8 cellular contexts compared by ENCODE assay signal in the genomic region with DNA sequence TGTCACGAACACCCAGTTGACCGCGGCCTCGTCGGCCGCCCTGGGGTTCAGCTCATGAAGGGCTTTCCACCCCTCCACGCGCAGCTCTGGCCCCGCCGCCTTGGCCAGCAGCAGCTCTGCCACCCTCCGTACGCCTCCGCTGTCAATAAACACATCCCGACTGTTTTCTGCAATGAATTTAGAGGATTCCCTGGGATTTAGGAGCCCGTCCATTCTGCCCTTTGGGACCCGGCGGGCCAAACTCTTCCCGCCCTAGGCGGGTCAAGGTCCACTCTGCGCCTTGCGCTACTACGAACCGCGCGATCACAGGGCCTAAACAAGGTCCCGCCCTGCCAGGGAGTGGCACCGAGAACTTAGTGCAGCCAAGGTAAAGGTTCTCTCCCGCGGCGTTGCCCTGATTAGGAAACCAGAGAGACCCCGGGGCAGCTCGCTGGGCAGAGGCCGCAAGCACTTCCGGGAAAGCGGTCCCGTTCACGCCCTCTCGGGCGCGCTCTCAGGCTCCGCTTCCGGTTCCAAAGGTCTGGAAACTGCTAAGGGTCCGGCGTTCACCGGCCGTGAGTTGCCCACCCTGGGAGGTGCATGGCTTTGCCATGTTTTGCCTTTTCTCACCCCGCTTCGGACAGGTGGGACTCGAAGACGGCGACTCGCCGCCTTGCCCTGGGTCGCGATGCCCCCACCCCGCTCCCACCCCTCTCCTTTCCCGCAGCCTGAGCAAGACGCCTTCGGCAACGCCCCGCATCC. TPM values are rescaled to one million over a fixed set of nuclear protein-coding genes. Genes with fewer than 3 reads are reported as not detected.
DNase-seq lines count a peak whose midpoint lies in the region; ATAC-seq and TF ChIP-seq lines count a peak whose summit lies in the region.

No MANE protein-coding gene starts in this region.

- peaks cover 5% of the 10 kb centered on the region for H3K79me1 ChIP-seq in trophoblast cell (ENCODE audit: low read length)

- H4K12ac ChIP-seq in trophoblast cell (ENCODE audit: low read depth, low read length) = peak overlapping the region; percentile 80

- H3K9me3 ChIP-seq in CD8-positive, alpha-beta T cell (ENCODE audit: low read length) = no peaks in the 10 kb centered on the region
- no peaks in the 10 kb centered on the region for H3K9me3 ChIP-seq in Peyer's patch
- peaks cover 1% of the 10 kb centered on the region for H3K9me3 ChIP-seq in trophoblast cell (ENCODE audit: insufficient read depth, low read depth, low read length)
- H3K9me3 ChIP-seq in aorta (ENCODE audit: control insufficient read depth, low read length) = no peaks in the 10 kb centered on the region

- TF ChIP-seq CTCF in CD8-positive, alpha-beta T cell (IDR thresholded peaks at IDR 0.05) = no peak
- no peak for TF ChIP-seq CTCF in Peyer's patch (IDR thresholded peaks at IDR 0.05)

- no peaks in the 10 kb centered on the region for H3K27me3 Mint-ChIP-seq in CD8-positive, alpha-beta T cell (ENCODE audit: low read depth)
- H3K27me3 Mint-ChIP-seq in activated naive CD4-positive, alpha-beta T cell treated with anti-CD3 and anti-CD28 coated beads for 36 hours (ENCODE audit: low read depth) = no peaks in the 10 kb centered on the region

- H3K9me3 Mint-ChIP-seq in CD8-positive, alpha-beta T cell = no peaks in the 10 kb centered on the region
- H3K9me3 Mint-ChIP-seq in activated naive CD4-positive, alpha-beta T cell treated with anti-CD3 and anti-CD28 coated beads for 36 hours = no peaks in the 10 kb centered on the region

- peaks cover 21% of the 10 kb centered on the region for H3K4me1 Mint-ChIP-seq in CD8-positive, alpha-beta T cell (ENCODE audit: low read depth)
- H3K4me1 Mint-ChIP-seq in activated naive CD4-positive, alpha-beta T cell treated with anti-CD3 and anti-CD28 coated beads for 36 hours (ENCODE audit: low read depth) = peaks cover 15% of the 10 kb centered on the region

- no peak overlapping the region for H2BK120ac ChIP-seq in trophoblast cell (ENCODE audit: insufficient read depth, low read length, poor library complexity)

- peak overlapping the region; percentile 90 for H3K4me3 ChIP-seq in CD8-positive, alpha-beta T cell (ENCODE audit: low read depth, low read length)
- peak overlapping the region; percentile 56 to 67 (median 63) for H3K4me3 ChIP-seq in Peyer's patch
- H3K4me3 ChIP-seq in trophoblast cell (ENCODE audit: low read depth, low read length) = peak overlapping the region; percentile 43
- peak overlapping the region; percentile 36 to 43 for H3K4me3 ChIP-seq in aorta (ENCODE audit: low read length in 2 of 2)

- CTCF ChIA-PET in CD8-positive, alpha-beta T cell (lab: Charles Lee) = interaction anchor here (1.0 to 1.4 kb wide), 3 partner anchors 17 to 216 kb away, joined by 3 to 4 read pairs (median 3); no protein-coding TSS in a partner anchor
- CTCF ChIA-PET in activated naive CD4-positive, alpha-beta T cell treated with anti-CD3 and anti-CD28 coated beads for 36 hours (lab: Charles Lee) = no interaction called here

- no CpG with 5 or more reads among the region's 61 CpGs for WGBS in trophoblast cell (ENCODE audit: extremely low coverage, insufficient coverage, insufficient read length)
- 1 to 4% methylated on average over 61 of the region's 61 CpGs for WGBS in aorta, 2 donors

- ATAC-seq in CD8-positive, alpha-beta T cell = peak; percentile 78
- ATAC-seq in GM19328 (IDR thresholded peaks at IDR 0.05; ENCODE audit: unreplicated experiment) (peak; percentile 82), HG03460 (IDR thresholded peaks at IDR 0.05; ENCODE audit: unreplicated experiment) (peak; percentile 83), Right ventricle myocardium superior (ENCODE audit: poor library complexity) (peak; percentile 96), aorta (ENCODE audit: low FRiP score) (peak; percentile 95)

- H4K8ac ChIP-seq in trophoblast cell (ENCODE audit: low read depth, low read length) = peak overlapping the region; percentile 89

- H3K9ac ChIP-seq in trophoblast cell (ENCODE audit: low read length) = no peak overlapping the region

- no peak overlapping the region for H2BK5ac ChIP-seq in trophoblast cell (ENCODE audit: low read depth, low read length, poor library complexity)

- no peak overlapping the region for H3K4ac ChIP-seq in trophoblast cell (ENCODE audit: low read depth, low read length)

- H3K27ac ChIP-seq in CD8-positive, alpha-beta T cell (ENCODE audit: low read depth, low read length) = peak overlapping the region; percentile 64
- H3K27ac ChIP-seq in Peyer's patch (peak overlapping the region; percentile 77 to 92 (median 88)), trophoblast cell (ENCODE audit: low read depth, low read length) (no peak overlapping the region), aorta (ENCODE audit: low read depth in 1 of 2, low read length in 2 of 2) (peak overlapping the region; percentile 34 to 65)

- H4K91ac ChIP-seq in trophoblast cell (ENCODE audit: low read depth, low read length) = peak overlapping the region; percentile 61

- H3K14ac ChIP-seq in trophoblast cell (ENCODE audit: low read length) = peak overlapping the region; percentile 77

- H3K4me1 ChIP-seq in CD8-positive, alpha-beta T cell (ENCODE audit: insufficient read depth, low read length) = peaks cover 8% of the 10 kb centered on the region
- H3K4me1 ChIP-seq in Peyer's patch = peaks cover 0 to 10% (median 0%) of the 10 kb centered on the region in 4 donors
- peaks cover 0 to 4% of the 10 kb centered on the region in 2 experiments for H3K4me1 ChIP-seq in trophoblast cell (ENCODE audit: control insufficient read depth in 1 of 2, insufficient read depth in 2 of 2, low read length in 2 of 2)
- no peaks in the 10 kb centered on the region for H3K4me1 ChIP-seq in aorta (ENCODE audit: control insufficient read depth in 1 of 2, insufficient read depth in 2 of 2, low read length in 2 of 2)

- no peak overlapping the region for H2BK12ac ChIP-seq in trophoblast cell (ENCODE audit: low read length)

- no peaks in the 10 kb centered on the region for H3K79me2 ChIP-seq in trophoblast cell (ENCODE audit: control insufficient read depth, insufficient read depth, low read length, poor library complexity)

- POLR2A ChIA-PET in CD8-positive, alpha-beta T cell (lab: Charles Lee) = interaction anchor here (0.6 to 2.5 kb wide), 4 partner anchors 11 to 343 kb away, joined by 4 to 19 read pairs (median 4); a partner anchor contains a TSS

- TF ChIP-seq POLR2A in Peyer's patch (IDR thresholded peaks at IDR 0.05) = peak; percentile 48 to 77

- no peak overlapping the region for H3K23ac ChIP-seq in trophoblast cell (ENCODE audit: low read length)

- H3K27me3 ChIP-seq in CD8-positive, alpha-beta T cell (ENCODE audit: insufficient read depth, low read length) = no peaks in the 10 kb centered on the region
- H3K27me3 ChIP-seq in Peyer's patch (no peaks in the 10 kb centered on the region), trophoblast cell (ENCODE audit: insufficient read depth, low read length) (no peaks in the 10 kb centered on the region), aorta (ENCODE audit: control insufficient read depth in 1 of 2, insufficient read depth in 2 of 2, low read length in 1 of 2) (no peaks in the 10 kb centered on the region)

- peak overlapping the region; percentile 26 for H3K4me2 ChIP-seq in trophoblast cell (ENCODE audit: low read length)

- peak overlapping the region; percentile 95 for H3K4me3 Mint-ChIP-seq in CD8-positive, alpha-beta T cell
- H3K4me3 Mint-ChIP-seq in activated naive CD4-positive, alpha-beta T cell treated with anti-CD3 and anti-CD28 coated beads for 36 hours = peak overlapping the region; percentile 97

- peaks cover 8% of the 10 kb centered on the region for H3K36me3 Mint-ChIP-seq in CD8-positive, alpha-beta T cell
- peaks cover 17% of the 10 kb centered on the region for H3K36me3 Mint-ChIP-seq in activated naive CD4-positive, alpha-beta T cell treated with anti-CD3 and anti-CD28 coated beads for 36 hours (ENCODE audit: low read depth)

- DNase-seq in CD8-positive, alpha-beta T cell = peak in 6 of 7 experiments; percentile 38 to 79 (median 58)
- DNase-seq in Peyer's patch = peak; percentile 66 to 95 (median 94)
- peak; percentile 75 for DNase-seq in activated naive CD4-positive, alpha-beta T cell treated with anti-CD3 and anti-CD28 coated beads for 36 hours
- DNase-seq in Right ventricle myocardium superior = peak; percentile 89
- peak; percentile 85 to 89 for DNase-seq in trophoblast cell
- DNase-seq in aorta = peak; percentile 90 to 93

- no peaks in the 10 kb centered on the region for H3K36me3 ChIP-seq in CD8-positive, alpha-beta T cell (ENCODE audit: insufficient read depth, low read length)
- peaks cover 0 to 19% (median 0%) of the 10 kb centered on the region in 3 donors for H3K36me3 ChIP-seq in Peyer's patch
- peaks cover 0 to 3% of the 10 kb centered on the region in 2 experiments for H3K36me3 ChIP-seq in trophoblast cell (ENCODE audit: control insufficient read depth in 1 of 2, insufficient read depth in 2 of 2, low read length in 2 of 2)
- no peaks in the 10 kb centered on the region for H3K36me3 ChIP-seq in aorta (ENCODE audit: control insufficient read depth in 1 of 2, insufficient read depth in 2 of 2, low read length in 1 of 2)

- H2AFZ ChIP-seq in trophoblast cell (ENCODE audit: insufficient read depth, low read length, poor library complexity) = peak overlapping the region; percentile 43

- H3K27ac Mint-ChIP-seq in CD8-positive, alpha-beta T cell = peak overlapping the region; percentile 86
- H3K27ac Mint-ChIP-seq in activated naive CD4-positive, alpha-beta T cell treated with anti-CD3 and anti-CD28 coated beads for 36 hours = peak overlapping the region; percentile 87

- H3K18ac ChIP-seq in trophoblast cell (ENCODE audit: low read length) = peak overlapping the region; percentile 61

- H2AK5ac ChIP-seq in trophoblast cell (ENCODE audit: low read length) = no peak overlapping the region

- intact Hi-C loops in CD8-positive, alpha-beta T cell (cut with DNase I, micrococcal nuclease) = loop anchor here (1.0 to 2.0 kb wide), 3 partner anchors 24 to 35 kb away; a partner anchor contains a TSS
- intact Hi-C loops in activated naive CD4-positive, alpha-beta T cell treated with anti-CD3 and anti-CD28 coated beads for 36 hours (cut with micrococcal nuclease) = loop anchor here (1.0 kb wide), 2 partner anchors 24 to 35 kb away; a partner anchor contains a TSS
- intact Hi-C loops in Right ventricle myocardium superior (cut with DNase I) (no loop called here), aorta (cut with DNase I) (loop anchor here in 1 of 2 donors (1.0 kb wide), 1 partner anchor 24 kb away; a partner anchor contains a TSS)

RNA-seq across cellular contexts. Expression of a gene that starts 23.6 kb away (rescaled TPM):
- total RNA-seq in CD8-positive, alpha-beta T cell = 100 to 1,000 TPM; 668 to 674 TPM
- 100 to 1,000 TPM; 310 to 396 (median 360) TPM for total RNA-seq in Peyer's patch
- total RNA-seq in activated naive CD4-positive, alpha-beta T cell treated with anti-CD3 and anti-CD28 coated beads for 36 hours = 100 to 1,000 TPM; 679 to 704 TPM
- 248 TPM for total RNA-seq in Right ventricle myocardium superior
- polyA plus RNA-seq in trophoblast cell (2013) = 450 and 455 TPM in 2 replicates
- total RNA-seq in aorta = 100 to 1,000 TPM; 369 to 394 TPM
- polyA plus RNA-seq in aorta = 100 to 1,000 TPM; 172 to 247 TPM

RNA-seq across cellular contexts. Expression of a gene that starts 24.1 kb away (rescaled TPM):
- total RNA-seq in CD8-positive, alpha-beta T cell = 1 to 10 TPM in 1 of 2 experiments, under 1 TPM in 1; 0.35 to 1.1 TPM
- total RNA-seq in Peyer's patch = 1 to 10 TPM; 8.2 to 9.1 (median 8.4) TPM
- total RNA-seq in activated naive CD4-positive, alpha-beta T cell treated with anti-CD3 and anti-CD28 coated beads for 36 hours = 10 to 100 TPM; 19.2 to 19.3 TPM
- total RNA-seq in Right ventricle myocardium superior = 7.6 TPM
- 9.1 and 9.3 TPM in 2 replicates for polyA plus RNA-seq in trophoblast cell (2013)
- total RNA-seq in aorta = 1 to 10 TPM; 2.9 to 3.4 TPM
- 1 to 10 TPM; 1.1 to 3.4 TPM for polyA plus RNA-seq in aorta

RNA-seq across cellular contexts. Expression of a gene that starts 35.2 kb away (rescaled TPM):
- total RNA-seq in CD8-positive, alpha-beta T cell = 1 to 10 TPM; 2.9 to 3.8 TPM
- total RNA-seq in Peyer's patch (10 to 100 TPM in 1 of 4 donors, 1 to 10 TPM in 3; 1.8 to 29.7 (median 9.2) TPM), Right ventricle myocardium superior (3.8 TPM), aorta (1 to 10 TPM; 6.8 to 8.0 TPM)
- 1 to 10 TPM; 2.7 to 3.8 TPM for total RNA-seq in activated naive CD4-positive, alpha-beta T cell treated with anti-CD3 and anti-CD28 coated beads for 36 hours
- polyA plus RNA-seq in trophoblast cell (2013) = 1.9 and 2.0 TPM in 2 replicates
- polyA plus RNA-seq in aorta = 1 to 10 TPM in 1 of 2 donors, under 1 TPM in 1; 0.25 to 1.9 TPM

Comparison
In these comparisons a context has a peak if more than half of its experiments do, and no peak if none do; other contexts are left out.
1. H3K4me3 ChIP-seq: peak in every context shown above with its lines; median percentile 90 in CD8-positive, alpha-beta T cell; 63 in Peyer's patch; 43 in trophoblast cell; 40 in aorta.